ENCODE assay signal across 1 cellular context in the genomic region with DNA sequence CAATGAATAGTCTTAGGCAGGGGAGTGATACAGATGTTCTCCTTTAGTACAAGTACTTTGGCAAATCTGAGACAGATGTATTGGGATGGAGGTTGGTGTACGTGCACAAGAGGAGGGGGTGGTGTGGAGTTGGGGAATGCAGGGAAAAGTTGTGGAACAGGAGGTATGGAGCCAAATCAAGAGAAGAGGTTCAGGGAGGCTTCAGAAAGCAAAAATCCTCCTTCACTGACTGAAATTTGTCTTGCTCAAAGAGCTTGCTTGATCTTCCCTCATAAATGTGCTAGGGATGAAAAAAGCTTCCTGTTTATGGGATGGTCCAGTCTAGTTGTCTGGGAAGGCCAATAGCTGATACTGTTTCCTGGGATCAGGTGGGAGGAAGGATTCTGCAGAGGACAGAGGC.
TF ChIP-seq lines count a peak whose summit lies in the region.

No MANE protein-coding gene starts in this region.

TF ChIP-seq in GM12878, 131 proteins besides CTCF, POLR2A, EP300 and RAD21:
- no peak for TF ChIP-seq POU2F2 (IDR thresholded peaks at IDR 0.05; ENCODE audit: borderline replicate concordance, low read depth, low read length)
- no peak for TF ChIP-seq CREM (IDR thresholded peaks at IDR 0.05; ENCODE audit: low read depth)
- TF ChIP-seq CHD2 (IDR thresholded peaks at IDR 0.05; ENCODE audit: borderline replicate concordance, low read depth, low read length) = no peak
- TF ChIP-seq, protein P1, sequence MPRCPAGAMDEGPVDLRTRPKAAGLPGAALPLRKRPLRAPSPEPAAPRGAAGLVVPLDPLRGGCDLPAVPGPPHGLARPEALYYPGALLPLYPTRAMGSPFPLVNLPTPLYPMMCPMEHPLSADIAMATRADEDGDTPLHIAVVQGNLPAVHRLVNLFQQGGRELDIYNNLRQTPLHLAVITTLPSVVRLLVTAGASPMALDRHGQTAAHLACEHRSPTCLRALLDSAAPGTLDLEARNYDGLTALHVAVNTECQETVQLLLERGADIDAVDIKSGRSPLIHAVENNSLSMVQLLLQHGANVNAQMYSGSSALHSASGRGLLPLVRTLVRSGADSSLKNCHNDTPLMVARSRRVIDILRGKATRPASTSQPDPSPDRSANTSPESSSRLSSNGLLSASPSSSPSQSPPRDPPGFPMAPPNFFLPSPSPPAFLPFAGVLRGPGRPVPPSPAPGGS (IDR thresholded peaks at IDR 0.05; ENCODE audit: borderline replicate concordance, insufficient read depth, low read depth, low read length, poor library complexity, severe bottlenecking) = no peak
- no peak for TF ChIP-seq GATAD2B (conservative IDR thresholded peaks at IDR 0.05; ENCODE audit: low read depth)
- no peak for TF ChIP-seq NFXL1 (IDR thresholded peaks at IDR 0.05; ENCODE audit: borderline replicate concordance)
- TF ChIP-seq NR2C1 (IDR thresholded peaks at IDR 0.05) = no peak
- TF ChIP-seq, protein P2, sequence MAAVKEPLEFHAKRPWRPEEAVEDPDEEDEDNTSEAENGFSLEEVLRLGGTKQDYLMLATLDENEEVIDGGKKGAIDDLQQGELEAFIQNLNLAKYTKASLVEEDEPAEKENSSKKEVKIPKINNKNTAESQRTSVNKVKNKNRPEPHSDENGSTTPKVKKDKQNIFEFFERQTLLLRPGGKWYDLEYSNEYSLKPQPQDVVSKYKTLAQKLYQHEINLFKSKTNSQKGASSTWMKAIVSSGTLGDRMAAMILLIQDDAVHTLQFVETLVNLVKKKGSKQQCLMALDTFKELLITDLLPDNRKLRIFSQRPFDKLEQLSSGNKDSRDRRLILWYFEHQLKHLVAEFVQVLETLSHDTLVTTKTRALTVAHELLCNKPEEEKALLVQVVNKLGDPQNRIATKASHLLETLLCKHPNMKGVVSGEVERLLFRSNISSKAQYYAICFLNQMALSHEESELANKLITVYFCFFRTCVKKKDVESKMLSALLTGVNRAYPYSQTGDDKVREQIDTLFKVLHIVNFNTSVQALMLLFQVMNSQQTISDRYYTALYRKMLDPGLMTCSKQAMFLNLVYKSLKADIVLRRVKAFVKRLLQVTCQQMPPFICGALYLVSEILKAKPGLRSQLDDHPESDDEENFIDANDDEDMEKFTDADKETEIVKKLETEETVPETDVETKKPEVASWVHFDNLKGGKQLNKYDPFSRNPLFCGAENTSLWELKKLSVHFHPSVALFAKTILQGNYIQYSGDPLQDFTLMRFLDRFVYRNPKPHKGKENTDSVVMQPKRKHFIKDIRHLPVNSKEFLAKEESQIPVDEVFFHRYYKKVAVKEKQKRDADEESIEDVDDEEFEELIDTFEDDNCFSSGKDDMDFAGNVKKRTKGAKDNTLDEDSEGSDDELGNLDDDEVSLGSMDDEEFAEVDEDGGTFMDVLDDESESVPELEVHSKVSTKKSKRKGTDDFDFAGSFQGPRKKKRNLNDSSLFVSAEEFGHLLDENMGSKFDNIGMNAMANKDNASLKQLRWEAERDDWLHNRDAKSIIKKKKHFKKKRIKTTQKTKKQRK (IDR thresholded peaks at IDR 0.05; ENCODE audit: low read depth, low read length) = no peak
- TF ChIP-seq HCFC1 (IDR thresholded peaks at IDR 0.05; ENCODE audit: low read length) = no peak
- no peak for TF ChIP-seq BACH1 (IDR thresholded peaks at IDR 0.05; ENCODE audit: borderline replicate concordance)
- no peak for TF ChIP-seq SPI1 (IDR thresholded peaks at IDR 0.05; ENCODE audit: borderline replicate concordance, insufficient read depth, low read depth, low read length)
- no peak for TF ChIP-seq RB1 (IDR thresholded peaks at IDR 0.05; ENCODE audit: borderline replicate concordance)
- TF ChIP-seq ZBTB11 (CRISPR knock-in tag; IDR thresholded peaks at IDR 0.05) = no peak
- TF ChIP-seq RELA (IDR thresholded peaks at IDR 0.05; ENCODE audit: borderline replicate concordance, partially characterized antibody) = no peak
- no peak for TF ChIP-seq TCF12 (IDR thresholded peaks at IDR 0.05; ENCODE audit: low read depth, low read length)
TF ChIP-seq in GM12878: peak in this region for 0.
